12 cellular contexts compared by ENCODE assay signal in genomic region chr11:74682731-74683278, GRCh38. TPM values are rescaled to one million over a fixed set of nuclear protein-coding genes. Genes with fewer than 3 reads are reported as not detected.
DNase-seq lines count a peak whose midpoint lies in the region; ATAC-seq and TF ChIP-seq lines count a peak whose summit lies in the region.
"Had no signal": no experiment of that assay in that cellular context is flagged by ENCODE, and none has a peak within 500 bp of the region (broad histone marks: within the 10 kb centered on the region; RNA-seq: fewer than 3 reads in every experiment).

No MANE protein-coding gene starts in this region.

- H3K36me3 ChIP-seq in A673 (ENCODE audit: insufficient read depth, low read length, poor library complexity, severe bottlenecking) (no peaks in the 10 kb centered on the region), iPS-15b (ENCODE audit: control insufficient read depth, insufficient read depth, low read length) (no peaks in the 10 kb centered on the region)

- peak overlapping the region; percentile 47 for H3K4me3 ChIP-seq in A673 (ENCODE audit: low read depth, low read length, poor library complexity, severe bottlenecking)
- peak overlapping the region; percentile 46 for H3K4me3 ChIP-seq in iPS-15b (ENCODE audit: low read depth, low read length)
- H3K4me3 ChIP-seq: K562 had no signal

- peak overlapping the region; percentile 24 for H3K9ac ChIP-seq in iPS-15b (ENCODE audit: low read depth, low read length)

- TF ChIP-seq CTCF in A673 (conservative IDR thresholded peaks at IDR 0.05; ENCODE audit: low read depth, low read length), result no peak
- no peak for TF ChIP-seq CTCF in brain (conservative IDR thresholded peaks at IDR 0.05)

- DNase-seq in A673 (ENCODE audit: low spot score) (no peak), posterior vena cava (ENCODE audit: low spot score) (peak; percentile 62), NCI-H187 (lab: John Stamatoyannopoulos, UW) (no peak), C1 segment of cervical spinal cord (lab: John Stamatoyannopoulos, UW) (no peak)
- DNase-seq: cortex of kidney, NCI-H2081 had no signal

- no peaks in the 10 kb centered on the region for H3K27me3 ChIP-seq in A673 (replicated peaks; ENCODE audit: insufficient read depth, low read depth, low read length, poor library complexity)
- peaks cover 8% of the 10 kb centered on the region for H3K27me3 ChIP-seq in iPS-15b (ENCODE audit: control insufficient read depth, insufficient read depth, low read length)

- H3K9me3 ChIP-seq in A673 (ENCODE audit: low read depth, low read length, poor library complexity, severe bottlenecking) (no peaks in the 10 kb centered on the region), iPS-15b (ENCODE audit: control insufficient read depth, insufficient read depth, low read length) (no peaks in the 10 kb centered on the region)

- H3K4me3 Mint-ChIP-seq in brain, result peak overlapping the region in 3 of 5 experiments; percentile 14 to 45 (median 44)

- H3K4me1 ChIP-seq in A673 (ENCODE audit: insufficient read depth, low read length, poor library complexity, severe bottlenecking) (no peaks in the 10 kb centered on the region), iPS-15b (ENCODE audit: control insufficient read depth, insufficient read depth, low read length) (no peaks in the 10 kb centered on the region)

- POLR2A ChIA-PET in A673 (lab: Charles Lee; ENCODE audit: low non-redundant PET), result no interaction called here

- H3K36me3 Mint-ChIP-seq in brain, result no peaks in the 10 kb centered on the region

- H3K27ac ChIP-seq in A673 (ENCODE audit: low read depth, low read length, poor library complexity, severe bottlenecking), result no peak overlapping the region

- no TSS peak for BruUV-seq in A673 (replicated peaks; lab: Mats Ljungman, UMichigan)

- peaks cover 0 to 3% (median 0%) of the 10 kb centered on the region in 5 experiments for H3K9me3 Mint-ChIP-seq in brain

- peaks cover 9% of the 10 kb centered on the region for H3K27me3 Mint-ChIP-seq in brain

- H3K4me1 Mint-ChIP-seq in brain, result peaks cover 6% of the 10 kb centered on the region

- H3K27ac Mint-ChIP-seq in brain, result peak overlapping the region in 1 of 5 experiments; percentile 31

- CTCF ChIA-PET in A673 (lab: Charles Lee), result interaction anchor here (0.6 kb wide), 1 partner anchor 253 kb away, joined by 3 read pairs; no protein-coding TSS in a partner anchor

- ATAC-seq in GM21367 (IDR thresholded peaks at IDR 0.05; ENCODE audit: unreplicated experiment), result no peak
- ATAC-seq in GM18517 (IDR thresholded peaks at IDR 0.05; ENCODE audit: unreplicated experiment), result no peak
- ATAC-seq: K562 had no signal

- intact Hi-C loops in A673 (cut with micrococcal nuclease; ENCODE audit: unreplicated experiment), result loop anchor here (10.0 kb wide), 1 partner anchor 428 kb away; no protein-coding TSS in a partner anchor
- intact Hi-C loops in posterior vena cava (cut with DNase I), result no loop called here

RNA-seq across cellular contexts. Expression of gene CHRDL2, which starts 48.4 kb away (rescaled TPM):
- 7.7 and 11.6 TPM in 2 replicates for total RNA-seq in A673 (2021)
- polyA plus RNA-seq in brain (ENCODE audit: insufficient read depth, low read depth, low replicate concordance), result 0.76 TPM
- total RNA-seq in posterior vena cava, result 10 to 100 TPM; 10.6 to 31.9 TPM
- total RNA-seq: K562, OCI-LY7 had no signal
- polyA plus RNA-seq: K562 had no signal
